Comparison of ENCODE assay signal across 9 cellular contexts in the genomic region with DNA sequence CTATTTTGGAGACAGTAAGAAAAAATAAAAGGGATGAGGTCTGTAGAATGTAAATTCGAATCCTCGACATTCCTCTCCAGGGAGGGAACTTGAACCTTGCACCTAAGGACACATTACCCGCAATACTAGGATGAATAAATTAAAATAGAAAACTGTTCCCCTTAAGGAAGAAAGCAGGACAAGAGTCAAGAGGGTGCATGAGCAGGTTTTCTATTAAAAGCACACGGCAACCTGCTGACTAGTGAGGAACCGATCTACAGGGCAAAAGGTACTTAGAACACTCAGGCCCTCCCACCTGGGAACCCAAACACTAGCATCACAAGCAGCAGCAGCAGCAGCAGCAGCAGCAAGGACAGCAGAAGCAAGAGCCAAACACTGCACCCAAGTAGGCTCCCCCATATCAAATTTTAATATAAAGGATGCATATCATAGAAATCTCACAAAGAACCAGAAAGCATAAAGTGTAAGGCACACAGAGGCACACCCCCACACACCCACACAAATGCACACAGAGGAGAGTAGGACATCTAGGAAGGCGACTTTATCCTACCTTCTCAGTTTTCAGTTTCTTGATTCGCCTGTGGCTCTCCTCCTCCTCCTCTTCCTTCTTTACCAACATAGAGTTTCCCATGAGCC. TPM values are rescaled to one million over a fixed set of nuclear protein-coding genes. Genes with fewer than 3 reads are reported as not detected.
DNase-seq lines count a peak whose midpoint lies in the region; ATAC-seq lines count a peak whose summit lies in the region.
"Had no signal": no experiment of that assay in that cellular context is flagged by ENCODE, and none has a peak within 500 bp of the region (broad histone marks: within the 10 kb centered on the region; RNA-seq: fewer than 3 reads in every experiment).

No MANE protein-coding gene starts in this region.

- no peak for ATAC-seq in GM18520 (IDR thresholded peaks at IDR 0.05; ENCODE audit: unreplicated experiment)
- ATAC-seq: T-cell had no signal

- H3K4me1 ChIP-seq in ectodermal cell (ENCODE audit: control insufficient read depth, insufficient read depth, low read length), result no peaks in the 10 kb centered on the region
- peaks cover 0 to under 1% of the 10 kb centered on the region in 2 donors for H3K4me1 ChIP-seq in muscle layer of duodenum (ENCODE audit: control insufficient read depth in 1 of 2, insufficient read depth in 2 of 2, low read length in 2 of 2)

- H3K36me3 ChIP-seq in ectodermal cell (ENCODE audit: control insufficient read depth, insufficient read depth, low read length), result no peaks in the 10 kb centered on the region
- H3K36me3 ChIP-seq in muscle layer of duodenum (ENCODE audit: control insufficient read depth in 1 of 2, insufficient read depth in 2 of 2, low read length in 2 of 2), result peaks cover 0 to 4% of the 10 kb centered on the region in 2 donors

- in situ Hi-C loops in Caki2 (cut with HindIII; ENCODE audit: low pct_unique_long_range_greater_than_20kb, low sequenced_read_pairs), result no loop called here

- H3K27me3 ChIP-seq in ectodermal cell (ENCODE audit: control insufficient read depth, insufficient read depth, low read length, poor library complexity, severe bottlenecking) (no peaks in the 10 kb centered on the region), muscle layer of duodenum (ENCODE audit: low read depth, low read length) (no peaks in the 10 kb centered on the region)

- H3K9me3 ChIP-seq in ectodermal cell (ENCODE audit: control insufficient read depth, low read length) (no peaks in the 10 kb centered on the region), muscle layer of duodenum (ENCODE audit: control insufficient read depth in 1 of 2, low read length in 2 of 2) (no peaks in the 10 kb centered on the region)

- H3K4me3 ChIP-seq in ectodermal cell (ENCODE audit: insufficient read depth, low read depth, low read length) (peak overlapping the region; percentile 79), muscle layer of duodenum (ENCODE audit: low read depth in 1 of 2, low read length in 2 of 2) (peak overlapping the region; percentile 69 to 86)

- peak; percentile 87 for DNase-seq in Caki2 (ENCODE audit: low read depth)
- DNase-seq in M059J (ENCODE audit: low read depth), result peak; percentile 46
- DNase-seq in T1000 (lab: John Stamatoyannopoulos, UW), result no peak
- DNase-seq in GM03348 (ENCODE audit: low spot score), result no peak
- DNase-seq in UCSD-AML1 (lab: John Stamatoyannopoulos, UW; ENCODE audit: unreplicated experiment), result no peak
- DNase-seq: T-cell had no signal

- WGBS in ectodermal cell, 2 experiments, result 2 to 9% methylated on average over 4 to 7 of the region's 7 CpGs

- H3K27ac ChIP-seq in ectodermal cell (ENCODE audit: insufficient read depth, low read depth, low read length, poor library complexity, severe bottlenecking), result peak overlapping the region; percentile 39
- peak overlapping the region; percentile 99 for H3K27ac ChIP-seq in muscle layer of duodenum (ENCODE audit: low read length)

RNA-seq across cellular contexts. Expression of a gene that starts 2.8 kb away (rescaled TPM):
- total RNA-seq in Caki2 (2014; rRNA removed; shearing (Covaris generic); ENCODE audit: low replicate concordance), result 23.9 and 24.7 TPM in 2 replicates
- 14.2 and 18.0 TPM in 2 replicates for total RNA-seq in M059J (2014; rRNA removed; shearing (Covaris generic))
- 155 TPM for polyA plus RNA-seq in ectodermal cell (2013, experiment 1 of 4)
- polyA plus RNA-seq in ectodermal cell (2013, experiment 2 of 4), result 207 TPM
- polyA plus RNA-seq in ectodermal cell (2013, experiment 3 of 4), result 118 TPM
- polyA plus RNA-seq in ectodermal cell (2013, experiment 4 of 4), result 135 TPM

Comparison
In these comparisons a context has a peak if more than half of its experiments do, and no peak if none do; other contexts are left out.
1. DNase-seq: peak in Caki2 (single experiment) and M059J (single experiment); none in T1000 (single experiment), GM03348 (single experiment) and UCSD-AML1 (single experiment).